In genomic region chr19:15379083-15379995, GRCh38 we compare ENCODE assay signal across 1 cellular context.
TF ChIP-seq lines count a peak whose summit lies in the region.

Gene AKAP8 (minus strand): TSS chr19:15379787. CDS start chr19:15379731, 56 bp downstream.

TF ChIP-seq in HepG2, 621 proteins besides CTCF, POLR2A, EP300 and RAD21 (continued from another document and continues in another):
- TF ChIP-seq AHDC1 (CRISPR knock-in tag; IDR thresholded peaks at IDR 0.05; ENCODE audit: borderline replicate concordance) (no peak), NFAT5 (CRISPR knock-in tag; IDR thresholded peaks at IDR 0.05) (peak; percentile 58; the same call in 1 of the 2 replicates), ZNF274 (CRISPR knock-in tag; IDR thresholded peaks at IDR 0.05) (no peak), STAG1 (CRISPR knock-in tag; IDR thresholded peaks at IDR 0.05) (no peak; the same call in 1 of the 2 replicates), AGO2 (optimal IDR thresholded peaks at IDR 0.05; ENCODE audit: low read depth, low read length) (peak; percentile 98), KLF15 (CRISPR knock-in tag; IDR thresholded peaks at IDR 0.05; ENCODE audit: borderline replicate concordance) (peak; percentile 61; the same call in 1 of the 2 replicates), TFE3 (CRISPR knock-in tag; IDR thresholded peaks at IDR 0.05) (peak; percentile 13; the same call in 1 of the 2 replicates), HDAC1 (CRISPR knock-in tag; IDR thresholded peaks at IDR 0.05) (no peak; the same call in 1 of the 2 replicates), HDAC6 (IDR thresholded peaks at IDR 0.05; ENCODE audit: low read depth, low read length) (no peak), ZNF382 (CRISPR knock-in tag; IDR thresholded peaks at IDR 0.05; ENCODE audit: borderline replicate concordance) (no peak), ATF3 (CRISPR knock-in tag; IDR thresholded peaks at IDR 0.05) (no peak), ZNF552 (CRISPR knock-in tag; IDR thresholded peaks at IDR 0.05; ENCODE audit: borderline replicate concordance) (no peak), ZNF850 (CRISPR knock-in tag; conservative IDR thresholded peaks at IDR 0.05) (no peak), ZEB1 (IDR thresholded peaks at IDR 0.05; ENCODE audit: insufficient replicate concordance, low read depth) (no peak), ZNF781 (CRISPR knock-in tag; IDR thresholded peaks at IDR 0.05; ENCODE audit: borderline replicate concordance, not compliant biosample characterization) (no peak), SIN3B (IDR thresholded peaks at IDR 0.05; ENCODE audit: low read length) (no peak), TCF7L2 (IDR thresholded peaks at IDR 0.05; ENCODE audit: low read depth, low read length) (no peak), ZNF780A (CRISPR knock-in tag; IDR thresholded peaks at IDR 0.05) (peak; percentile 86; the same call in 1 of the 2 replicates), ZNF547 (CRISPR knock-in tag; IDR thresholded peaks at IDR 0.05) (peak; percentile 58; the same call in 1 of the 2 replicates), GLI4 (CRISPR knock-in tag; IDR thresholded peaks at IDR 0.05; ENCODE audit: borderline replicate concordance) (peak; percentile 65; the same call in 1 of the 2 replicates), KLF6 (CRISPR knock-in tag; IDR thresholded peaks at IDR 0.05) (peak; percentile 47; the same call in 1 of the 2 replicates), NFRKB (IDR thresholded peaks at IDR 0.05) (no peak), GRHL1 (CRISPR knock-in tag; conservative IDR thresholded peaks at IDR 0.05) (no peak; the same call in 1 of the 2 replicates), REST (IDR thresholded peaks at IDR 0.05; ENCODE audit: borderline replicate concordance in 1 of 2, low read depth in 1 of 2, low read length in 2 of 2) (no peak), ZBTB37 (CRISPR knock-in tag; IDR thresholded peaks at IDR 0.05) (no peak), ATF4 (CRISPR knock-in tag; IDR thresholded peaks at IDR 0.05) (peak in 1 of 2 experiments; percentile 30; a peak in 2 of 4 replicates), FOSL2 (CRISPR knock-in tag; IDR thresholded peaks at IDR 0.05) (no peak; the same call in 1 of the 2 replicates), ZNF639 (CRISPR knock-in tag; conservative IDR thresholded peaks at IDR 0.05) (no peak), BCL6 (CRISPR knock-in tag; IDR thresholded peaks at IDR 0.05) (peak; percentile 9; the same call in 1 of the 2 replicates)
